8 cellular contexts compared by ENCODE assay signal in genomic region chr3:72938471-72939265, GRCh38. TPM values are rescaled to one million over a fixed set of nuclear protein-coding genes. Genes with fewer than 3 reads are reported as not detected.
DNase-seq lines count a peak whose midpoint lies in the region; ATAC-seq and TF ChIP-seq lines count a peak whose summit lies in the region.

No MANE protein-coding gene starts in this region.

- H3K27ac ChIP-seq in angular gyrus (ENCODE audit: low read depth, low read length): peak overlapping the region; percentile 66
- peak overlapping the region; percentile 80 for H3K27ac ChIP-seq in left ventricle myocardium inferior (replicated peaks)

- H3K9me3 ChIP-seq in left ventricle myocardium inferior (replicated peaks): no peaks in the 10 kb centered on the region

- DNase-seq in D341Med (ENCODE audit: low spot score) (peak; percentile 72), NCI-H526 treated with DMSO at 0.1 percent for 48 hours (lab: John Stamatoyannopoulos, UW) (peak; percentile 36), left ventricle myocardium inferior (peak; percentile 20), renal cortical epithelial cell (ENCODE audit: low read depth) (peak; percentile 87), cerebellar nuclear complex (lab: John Stamatoyannopoulos, UW) (no peak)

- no peaks in the 10 kb centered on the region for H3K27me3 ChIP-seq in left ventricle myocardium inferior (ENCODE audit: low read depth)

- no peaks in the 10 kb centered on the region for H3K36me3 ChIP-seq in left ventricle myocardium inferior

- ATAC-seq in GM18868 (IDR thresholded peaks at IDR 0.05; ENCODE audit: unreplicated experiment) (peak; percentile 90), HG03135 (IDR thresholded peaks at IDR 0.05; ENCODE audit: unreplicated experiment) (peak; percentile 82)

- H3K4me3 ChIP-seq in left ventricle myocardium inferior: peak overlapping the region; percentile 14

- peaks cover 14% of the 10 kb centered on the region for H3K4me1 ChIP-seq in left ventricle myocardium inferior

- peak; percentile 71 for TF ChIP-seq CTCF in left ventricle myocardium inferior (IDR thresholded peaks at IDR 0.05; ENCODE audit: borderline replicate concordance)

- intact Hi-C loops in left ventricle myocardium inferior (cut with micrococcal nuclease): loop anchor here (5.0 kb wide), 2 partner anchors 119 to 134 kb away; no protein-coding TSS in a partner anchor

RNA-seq across cellular contexts. Expression of gene GXYLT2, which starts 50.8 kb away (rescaled TPM):
- total RNA-seq in left ventricle myocardium inferior (16.2 TPM), renal cortical epithelial cell (1.0 and 7.0 TPM in 2 replicates)

RNA-seq across cellular contexts. Expression of gene PPP4R2, which starts 57.9 kb away (rescaled TPM):
- total RNA-seq in left ventricle myocardium inferior (55.5 TPM), renal cortical epithelial cell (99.5 and 116 TPM in 2 replicates)

Comparison
In these comparisons a context has a peak if more than half of its experiments do, and no peak if none do; other contexts are left out.
1. DNase-seq: peak in D341Med (single experiment), NCI-H526 treated with DMSO at 0.1 percent for 48 hours (single experiment), left ventricle myocardium inferior (single experiment) and renal cortical epithelial cell (single experiment); none in cerebellar nuclear complex (0 of 2).